In genomic region chr17:81711814-81712467, GRCh38 we compare ENCODE assay signal across 1 cellular context.
TF ChIP-seq lines count a peak whose summit lies in the region.

Gene SLC25A10, plus strand, starts transcription at chr17:81712284. Its CDS starts 143 bp downstream, at chr17:81712427.

TF ChIP-seq in HepG2, 621 proteins besides CTCF, POLR2A, EP300 and RAD21 (continued from another document and continues in another):
- peak; percentile 91 for TF ChIP-seq CERS6 (CRISPR knock-in tag; IDR thresholded peaks at IDR 0.05)
- no peak for TF ChIP-seq NBN (conservative IDR thresholded peaks at IDR 0.05)
- TF ChIP-seq FOXP4 (CRISPR knock-in tag; IDR thresholded peaks at IDR 0.05), result peak; percentile 83
- TF ChIP-seq RFX5 (IDR thresholded peaks at IDR 0.05; ENCODE audit: low read depth, low read length), result no peak
- peak; percentile 95; the same call in 1 of the 2 replicates for TF ChIP-seq ATF5 (CRISPR knock-in tag; IDR thresholded peaks at IDR 0.05; ENCODE audit: low read depth)
- peak; percentile 87 for TF ChIP-seq ZNF609 (CRISPR knock-in tag; IDR thresholded peaks at IDR 0.05; ENCODE audit: borderline replicate concordance)
- peak; percentile 91; the same call in 1 of the 2 replicates for TF ChIP-seq TEF (CRISPR knock-in tag; IDR thresholded peaks at IDR 0.05)
- peak; percentile 89 for TF ChIP-seq SKI (IDR thresholded peaks at IDR 0.05; ENCODE audit: partially characterized antibody)
- TF ChIP-seq ZNF660 (CRISPR knock-in tag; IDR thresholded peaks at IDR 0.05; ENCODE audit: borderline replicate concordance, low read depth), result peak; percentile 88; the same call in 1 of the 2 replicates
- 0 out of 2 replicates have a peak, but pooled peaks have one; percentile 54 for TF ChIP-seq ZNF20 (CRISPR knock-in tag; IDR thresholded peaks at IDR 0.05)
- TF ChIP-seq NPAS2 (CRISPR knock-in tag; IDR thresholded peaks at IDR 0.05; ENCODE audit: borderline replicate concordance), result peak; percentile 95; the same call in 1 of the 2 replicates
- TF ChIP-seq ZSCAN9 (CRISPR knock-in tag; IDR thresholded peaks at IDR 0.05; ENCODE audit: borderline replicate concordance), result peak; percentile 98
- TF ChIP-seq JARID2 (CRISPR knock-in tag; IDR thresholded peaks at IDR 0.05; ENCODE audit: insufficient replicate concordance), result peak; percentile 83
- TF ChIP-seq GPBP1L1 (CRISPR knock-in tag; IDR thresholded peaks at IDR 0.05), result no peak
- TF ChIP-seq NR2C2 (CRISPR knock-in tag; IDR thresholded peaks at IDR 0.05; ENCODE audit: borderline replicate concordance), result peak; percentile 88
- no peak for TF ChIP-seq ZHX2 (IDR thresholded peaks at IDR 0.05; ENCODE audit: low read depth)
- TF ChIP-seq ZHX2 (CRISPR knock-in tag; IDR thresholded peaks at IDR 0.05; ENCODE audit: borderline replicate concordance), result peak; percentile 99
- peak; percentile 42 for TF ChIP-seq HNRNPK (IDR thresholded peaks at IDR 0.05; ENCODE audit: low read depth, low read length, poor library complexity, severe bottlenecking)
- TF ChIP-seq ZNF10 (CRISPR knock-in tag; IDR thresholded peaks at IDR 0.05; ENCODE audit: borderline replicate concordance, low read depth), result 0 out of 2 replicates have a peak, but pooled peaks have one; percentile 46
- peak; percentile 86 for TF ChIP-seq E2F5 (CRISPR knock-in tag; conservative IDR thresholded peaks at IDR 0.05)
- TF ChIP-seq RFXANK (CRISPR knock-in tag; IDR thresholded peaks at IDR 0.05), result peak; percentile 84
- peak; percentile 100 for TF ChIP-seq ZMAT3 (CRISPR knock-in tag; conservative IDR thresholded peaks at IDR 0.05)
- TF ChIP-seq ZBTB39 (CRISPR knock-in tag; IDR thresholded peaks at IDR 0.05), result peak; percentile 84
- TF ChIP-seq MTF1 (CRISPR knock-in tag; IDR thresholded peaks at IDR 0.05), result peak; percentile 97
- TF ChIP-seq GLMP (CRISPR knock-in tag; IDR thresholded peaks at IDR 0.05; ENCODE audit: borderline replicate concordance), result peak; percentile 94; the same call in 1 of the 2 replicates
- TF ChIP-seq SRSF4 (IDR thresholded peaks at IDR 0.05; ENCODE audit: low read depth, low read length, poor library complexity, severe bottlenecking), result peak; percentile 75
- TF ChIP-seq TFE3 (CRISPR knock-in tag; IDR thresholded peaks at IDR 0.05), result peak; percentile 98
- peak; percentile 58; the same call in 1 of the 2 replicates for TF ChIP-seq KDM1A (CRISPR knock-in tag; IDR thresholded peaks at IDR 0.05)
- TF ChIP-seq ZNF570 (CRISPR knock-in tag; IDR thresholded peaks at IDR 0.05; ENCODE audit: borderline replicate concordance), result peak; percentile 96; the same call in 1 of the 2 replicates
